11 cellular contexts compared by ENCODE assay signal in genomic region chr10:101135151-101136006, GRCh38. TPM values are rescaled to one million over a fixed set of nuclear protein-coding genes. Genes with fewer than 3 reads are reported as not detected.
DNase-seq lines count a peak whose midpoint lies in the region; ATAC-seq and TF ChIP-seq lines count a peak whose summit lies in the region.
"Had no signal": no experiment of that assay in that cellular context is flagged by ENCODE, and none has a peak within 500 bp of the region (broad histone marks: within the 10 kb centered on the region; RNA-seq: fewer than 3 reads in every experiment).

No MANE protein-coding gene starts in this region.

- peaks cover 11% of the 10 kb centered on the region for H3K4me1 Mint-ChIP-seq in activated CD4-positive, alpha-beta T cell treated with anti-CD3 and anti-CD28 coated beads, Interleukin-2, amount 10 ng/mL, durations not matched to agents 7 days and 5 days

- H3K79me2 ChIP-seq in Loucy (ENCODE audit: insufficient read depth, low read length) = no peaks in the 10 kb centered on the region

- no peaks in the 10 kb centered on the region for H3K9me2 ChIP-seq in Loucy (replicated peaks; ENCODE audit: low read depth, low read length)

- no peaks in the 10 kb centered on the region for H3K36me3 Mint-ChIP-seq in activated CD4-positive, alpha-beta T cell treated with anti-CD3 and anti-CD28 coated beads, Interleukin-2, amount 10 ng/mL, durations not matched to agents 7 days and 5 days (ENCODE audit: low read depth)

- H3K9me3 ChIP-seq in Loucy (ENCODE audit: insufficient read depth, low read depth, low read length) = no peaks in the 10 kb centered on the region
- no peaks in the 10 kb centered on the region for H3K9me3 ChIP-seq in sigmoid colon

- peaks cover 86% of the 10 kb centered on the region for H3K27me3 Mint-ChIP-seq in activated CD4-positive, alpha-beta T cell treated with anti-CD3 and anti-CD28 coated beads, Interleukin-2, amount 10 ng/mL, durations not matched to agents 7 days and 5 days

- H4K20me1 ChIP-seq in Loucy (ENCODE audit: insufficient read depth, low read length, poor library complexity, severe bottlenecking) = no peaks in the 10 kb centered on the region

- 8 to 14% methylated on average over 35 of the region's 35 CpGs for WGBS in sigmoid colon, 2 donors

- peak overlapping the region; percentile 43 for H3K27ac Mint-ChIP-seq in activated CD4-positive, alpha-beta T cell treated with anti-CD3 and anti-CD28 coated beads, Interleukin-2, amount 10 ng/mL, durations not matched to agents 7 days and 5 days

- no peaks in the 10 kb centered on the region for H3F3A ChIP-seq in Loucy (ENCODE audit: low read depth)

- H3K4me2 ChIP-seq in Loucy (ENCODE audit: low read depth, low read length, poor library complexity, severe bottlenecking) = peak overlapping the region; percentile 35

- no peaks in the 10 kb centered on the region for H3K27me3 ChIP-seq in Loucy (ENCODE audit: insufficient read depth, low read length, poor library complexity, severe bottlenecking)
- H3K27me3 ChIP-seq in sigmoid colon = peaks cover 74 to 100% (median 98%) of the 10 kb centered on the region in 3 donors

- H2AFZ ChIP-seq in Loucy (ENCODE audit: low read length) = peak overlapping the region; percentile 49; the same call in 1 of the 2 replicates

- no peak for TF ChIP-seq POLR2A in sigmoid colon (IDR thresholded peaks at IDR 0.05)

- POLR2A ChIA-PET in activated CD4-positive, alpha-beta T cell treated with anti-CD3 and anti-CD28 coated beads, Interleukin-2, amount 10 ng/mL, durations not matched to agents 7 days and 5 days (lab: Charles Lee) = no interaction called here

- no peak for TF ChIP-seq CTCF in Loucy (conservative IDR thresholded peaks at IDR 0.05; ENCODE audit: low read length)
- no peak for TF ChIP-seq CTCF in coronary artery (IDR thresholded peaks at IDR 0.05)
- TF ChIP-seq CTCF in sigmoid colon (IDR thresholded peaks at IDR 0.05) = no peak

- ATAC-seq in GM18517 (IDR thresholded peaks at IDR 0.05; ENCODE audit: unreplicated experiment) = no peak

- no peaks in the 10 kb centered on the region for H3K36me3 ChIP-seq in Loucy (ENCODE audit: insufficient read depth, low read length)
- H3K36me3 ChIP-seq in sigmoid colon = no peaks in the 10 kb centered on the region

- H3K4me3 Mint-ChIP-seq in activated CD4-positive, alpha-beta T cell treated with anti-CD3 and anti-CD28 coated beads, Interleukin-2, amount 10 ng/mL, durations not matched to agents 7 days and 5 days = peak overlapping the region; percentile 39

- H3K27ac ChIP-seq in coronary artery (no peak overlapping the region), sigmoid colon (no peak overlapping the region)

- no peak overlapping the region for H3K4me3 ChIP-seq in Loucy (ENCODE audit: low read length, poor library complexity, severe bottlenecking)
- peak overlapping the region; percentile 52 for H3K4me3 ChIP-seq in coronary artery
- peak overlapping the region in 1 of 4 donors; percentile 6 for H3K4me3 ChIP-seq in sigmoid colon

- H3K9me3 Mint-ChIP-seq in activated CD4-positive, alpha-beta T cell treated with anti-CD3 and anti-CD28 coated beads, Interleukin-2, amount 10 ng/mL, durations not matched to agents 7 days and 5 days = no peaks in the 10 kb centered on the region

- no peak for DNase-seq in activated CD4-positive, alpha-beta T cell treated with anti-CD3 and anti-CD28 coated beads, Interleukin-2, amount 10 ng/mL, durations not matched to agents 7 days and 5 days
- no peak for DNase-seq in activated CD4-positive, alpha-beta T cell treated with anti-CD3 and anti-CD28 coated beads, Interleukin-2, amount 50 U/mL, for 4 hours
- no peak for DNase-seq in coronary artery (ENCODE audit: low spot score)
- peak; percentile 50 for DNase-seq in sigmoid colon
- no peak for DNase-seq in kidney glomerular epithelial cell (lab: John Stamatoyannopoulos, UW)
- no peak for DNase-seq in Ammon's horn (ENCODE audit: low spot score)
- DNase-seq: activated CD4-positive, CD25-positive, alpha-beta regulatory T cell; GF-D8; stimulated activated CD4-positive, alpha-beta T cell treated with anti-CD3 and anti-CD28 coated beads, Interleukin-12 subunit alpha, Interleukin-12 subunit beta, amount 100 ng/mL, for 4 hours had no signal

- CTCF ChIA-PET in activated CD4-positive, alpha-beta T cell treated with anti-CD3 and anti-CD28 coated beads, Interleukin-2, amount 10 ng/mL, durations not matched to agents 7 days and 5 days (lab: Charles Lee) = interaction anchor here (1.6 kb wide), 1 partner anchor 88 kb away, joined by 3 read pairs; no protein-coding TSS in a partner anchor

- peak overlapping the region; percentile 32 for H3K9ac ChIP-seq in Loucy (ENCODE audit: low read depth, low read length, poor library complexity, severe bottlenecking)

- H3K4me1 ChIP-seq in Loucy (ENCODE audit: insufficient read depth, low read length, poor library complexity, severe bottlenecking) = peaks cover 9% of the 10 kb centered on the region
- H3K4me1 ChIP-seq in sigmoid colon = peaks cover 0 to 54% (median 47%) of the 10 kb centered on the region in 4 donors

- intact Hi-C loops in sigmoid colon (cut with DNase I) = no loop called here

- no peak for TF ChIP-seq EP300 in sigmoid colon (IDR thresholded peaks at IDR 0.05)

RNA-seq across cellular contexts. Expression of gene TLX1, which starts 4.3 kb away (rescaled TPM):
- not detected for total RNA-seq in activated CD4-positive, alpha-beta T cell treated with anti-CD3 and anti-CD28 coated beads, Interleukin-2, amount 10 ng/mL, durations not matched to agents 7 days and 5 days
- total RNA-seq in sigmoid colon = not detected
- polyA plus RNA-seq in sigmoid colon = under 1 TPM in 1 of 3 donors, not detected in 2; 0.07 TPM
